8 cellular contexts compared by ENCODE assay signal in the genomic region with DNA sequence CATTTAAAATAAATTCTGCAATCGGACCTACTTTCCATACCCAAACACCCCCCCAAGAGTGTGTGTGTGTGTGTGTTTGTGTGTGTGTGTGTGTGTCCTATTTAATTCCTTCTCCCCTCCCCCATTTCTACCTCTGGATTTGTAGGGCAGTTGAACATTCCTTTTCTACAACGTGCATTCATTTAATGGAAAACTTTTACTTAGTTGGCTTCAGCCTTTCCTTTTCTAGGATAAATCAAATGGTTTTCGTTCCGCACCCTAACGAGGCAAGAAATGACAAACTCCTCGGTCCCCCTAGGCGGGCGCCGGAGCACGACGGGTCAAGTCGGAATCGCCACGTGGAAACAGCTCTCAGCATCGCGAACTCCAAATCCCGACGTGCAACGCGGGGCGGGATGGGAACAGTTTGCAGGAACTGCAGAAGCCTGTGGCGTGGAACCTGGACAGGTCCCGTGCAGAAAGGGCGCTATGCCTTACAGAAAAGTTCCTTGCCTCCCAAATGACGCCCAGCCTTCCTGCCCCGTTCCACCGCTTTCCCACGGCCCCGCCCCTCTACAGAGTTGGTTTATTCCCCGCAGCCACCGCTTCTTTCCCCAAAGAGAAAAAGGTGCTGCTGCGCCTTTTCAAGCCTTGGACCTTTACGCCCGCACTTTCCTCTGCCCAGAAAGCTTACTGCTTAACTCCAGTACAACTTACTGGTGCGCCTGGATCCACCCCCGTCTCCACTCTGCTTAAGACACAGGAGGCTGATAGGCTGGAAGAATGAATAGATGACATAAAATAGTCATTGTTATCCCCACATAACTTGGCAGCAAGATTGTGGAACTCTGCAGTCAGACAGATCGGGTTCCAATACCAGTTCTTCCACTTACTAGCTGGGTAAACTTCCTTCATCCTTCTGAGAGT. TPM values are rescaled to one million over a fixed set of nuclear protein-coding genes. Genes with fewer than 3 reads are reported as not detected.
DNase-seq lines count a peak whose midpoint lies in the region; ATAC-seq and TF ChIP-seq lines count a peak whose summit lies in the region.

No MANE protein-coding gene starts in this region.

- peak overlapping the region; percentile 96 for H3K27ac Mint-ChIP-seq in activated B cell treated with CpG ODN at 0.5 μM for 24 hours

- no peaks in the 10 kb centered on the region for H3K27me3 Mint-ChIP-seq in activated B cell treated with CpG ODN at 0.5 μM for 24 hours

- H3K36me3 Mint-ChIP-seq in activated B cell treated with CpG ODN at 0.5 μM for 24 hours (ENCODE audit: low read depth) = peaks cover 26% of the 10 kb centered on the region

- peak overlapping the region; percentile 98 for H3K4me3 Mint-ChIP-seq in activated B cell treated with CpG ODN at 0.5 μM for 24 hours

- intact Hi-C loops in activated B cell treated with CpG ODN at 0.5 μM for 24 hours (cut with micrococcal nuclease) = loop anchor here (2.0 kb wide), 2 partner anchors 127 to 181 kb away; a partner anchor contains a TSS

- H3K4me1 Mint-ChIP-seq in activated B cell treated with CpG ODN at 0.5 μM for 24 hours = peaks cover 33% of the 10 kb centered on the region

- no peaks in the 10 kb centered on the region for H3K9me3 Mint-ChIP-seq in activated B cell treated with CpG ODN at 0.5 μM for 24 hours

- POLR2A ChIA-PET in HEK293T (lab: Yijun Ruan, JAX) = interaction anchor here (0.7 to 1.9 kb wide), 16 partner anchors 11 to 236 kb away, joined by 3 to 15 read pairs (median 3); a partner anchor contains a TSS
- POLR2A ChIA-PET in activated B cell treated with CpG ODN at 0.5 μM for 24 hours (lab: Charles Lee) = interaction anchor here (0.7 to 2.9 kb wide), 9 partner anchors 16 to 848 kb away, joined by 3 to 11 read pairs (median 4); a partner anchor contains a TSS

- DNase-seq in DMS114 treated with DMSO at 0.1 percent for 48 hours (lab: John Stamatoyannopoulos, UW; ENCODE audit: unreplicated experiment) (peak; percentile 70), HEK293T (ENCODE audit: extremely low spot score) (peak; percentile 69), NCI-H2227 (lab: John Stamatoyannopoulos, UW; ENCODE audit: unreplicated experiment) (peak; percentile 87), activated B cell treated with CpG ODN at 0.5 μM for 24 hours (peak; percentile 37), dedifferentiated amniotic fluid mesenchymal stem cell (ENCODE audit: extremely low spot score) (peak; percentile 70)
- peak; percentile 44 to 60 (median 53) for DNase-seq in stimulated activated CD4-positive, alpha-beta T cell treated with anti-CD3 and anti-CD28 coated beads, Interleukin-12 subunit alpha, Interleukin-12 subunit beta, amount 100 ng/mL, for 48 hours (ENCODE audit: low read depth in 2 of 3, low spot score in 1 of 3)

- CTCF ChIA-PET in HEK293T (lab: Yijun Ruan, JAX) (interaction anchor here (0.7 kb wide), 1 partner anchor 160 kb away, joined by 3 read pairs; no protein-coding TSS in a partner anchor), activated B cell treated with CpG ODN at 0.5 μM for 24 hours (lab: Charles Lee) (interaction anchor here (1.3 to 1.6 kb wide), 3 partner anchors 10 to 249 kb away, joined by 3 to 5 read pairs (median 4); a partner anchor contains a TSS)

- peak overlapping the region; percentile 93 for H3K27ac ChIP-seq in layer of hippocampus (ENCODE audit: low read depth, low read length)

- TF ChIP-seq CTCF in activated B cell treated with CpG ODN at 0.5 μM for 24 hours (IDR thresholded peaks at IDR 0.05) = no peak

- no peaks in the 10 kb centered on the region for H3K27me3 ChIP-seq in layer of hippocampus (ENCODE audit: control insufficient read depth, insufficient read depth, low read length)

- peak; percentile 15 for ATAC-seq in activated B cell treated with CpG ODN at 0.5 μM for 24 hours (ENCODE audit: low read depth)
- ATAC-seq in GM21717 (IDR thresholded peaks at IDR 0.05; ENCODE audit: unreplicated experiment) = no peak

TF ChIP-seq in HEK293T, 16 proteins besides CTCF, POLR2A, EP300 and RAD21:
- TF ChIP-seq NFRKB (IDR thresholded peaks at IDR 0.05) (no peak), L3MBTL2 (conservative IDR thresholded peaks at IDR 0.05) (peak; percentile 96), LEF1 (IDR thresholded peaks at IDR 0.05; ENCODE audit: borderline replicate concordance) (no peak), ZNF384 (IDR thresholded peaks at IDR 0.05) (no peak), SP1 (IDR thresholded peaks at IDR 0.05) (no peak), CTBP1 (IDR thresholded peaks at IDR 0.05; ENCODE audit: borderline replicate concordance) (no peak), TARDBP (IDR thresholded peaks at IDR 0.05) (no peak)
TF ChIP-seq in HEK293T: peak in this region for 1.

RNA-seq across cellular contexts. Expression of a gene that starts 1.1 kb away (rescaled TPM):
- total RNA-seq in activated B cell treated with CpG ODN at 0.5 μM for 24 hours = 72.0 and 74.2 TPM in 2 replicates

RNA-seq across cellular contexts. Expression of a gene that starts 21.1 kb away (rescaled TPM):
- 52.1 and 54.2 TPM in 2 replicates for total RNA-seq in activated B cell treated with CpG ODN at 0.5 μM for 24 hours

RNA-seq across cellular contexts. Expression of a gene that starts 37.2 kb away (rescaled TPM):
- not detected in 2 replicates for total RNA-seq in activated B cell treated with CpG ODN at 0.5 μM for 24 hours

RNA-seq across cellular contexts. Expression of a gene that starts 40.6 kb away (rescaled TPM):
- 169 and 177 TPM in 2 replicates for total RNA-seq in activated B cell treated with CpG ODN at 0.5 μM for 24 hours

RNA-seq across cellular contexts. Expression of a gene that starts 51.9 kb away (rescaled TPM):
- total RNA-seq in activated B cell treated with CpG ODN at 0.5 μM for 24 hours = 78.0 and 86.7 TPM in 2 replicates

Comparison
In these comparisons a context has a peak if more than half of its experiments do, and no peak if none do; other contexts are left out.
1. DNase-seq: peak in every context shown above with its lines; median percentile 87 in NCI-H2227; 70 in DMS114 treated with DMSO at 0.1 percent for 48 hours; 70 in dedifferentiated amniotic fluid mesenchymal stem cell; 69 in HEK293T; 53 in stimulated activated CD4-positive, alpha-beta T cell treated with anti-CD3 and anti-CD28 coated beads, Interleukin-12 subunit alpha, Interleukin-12 subunit beta, amount 100 ng/mL, for 48 hours; 37 in activated B cell treated with CpG ODN at 0.5 μM for 24 hours.